8 cellular contexts compared by ENCODE assay signal in the genomic region with DNA sequence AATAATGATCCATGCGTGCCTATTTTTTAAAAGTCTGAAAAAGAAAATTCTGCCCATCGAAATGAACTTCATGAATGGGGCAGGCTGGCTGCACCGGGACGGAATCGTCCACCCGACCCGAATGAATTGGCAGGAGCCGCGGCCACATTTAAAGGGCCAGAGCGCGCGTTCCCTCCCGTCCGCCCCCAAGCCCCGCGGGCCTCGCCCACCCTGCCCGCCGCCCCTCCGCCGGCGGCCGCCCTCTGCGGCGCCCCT. TPM values are rescaled to one million over a fixed set of nuclear protein-coding genes. Genes with fewer than 3 reads are reported as not detected.
DNase-seq lines count a peak whose midpoint lies in the region; ATAC-seq, FAIRE-seq and TF ChIP-seq lines count a peak whose summit lies in the region.

No MANE protein-coding gene starts in this region.

- TF ChIP-seq RAD21 in GM12878 (IDR thresholded peaks at IDR 0.05; ENCODE audit: insufficient read depth, low read depth, low read length), result no peak

- no peak for FAIRE-seq in GM12878 (lab: Jason Lieb, UNC)

- peaks cover 8% of the 10 kb centered on the region; the same call in 1 of the 2 replicates for H3K4me1 ChIP-seq in GM12878 (ENCODE audit: control insufficient read depth, insufficient read depth, low read length)
- peaks cover 19% of the 10 kb centered on the region for H3K4me1 ChIP-seq in mesodermal cell (ENCODE audit: control insufficient read depth, insufficient read depth, low read length, poor library complexity, severe bottlenecking)

- no peak for TF ChIP-seq POLR2A in GM12878 (IDR thresholded peaks at IDR 0.05; ENCODE audit: low read depth, low read length)

- H3K36me3 ChIP-seq in GM12878 (ENCODE audit: control insufficient read depth in 2 of 2, insufficient read depth in 2 of 2, low read length in 1 of 2) (no peaks in the 10 kb centered on the region), mesodermal cell (ENCODE audit: control insufficient read depth, insufficient read depth, low read length) (peaks cover 24% of the 10 kb centered on the region)

- POLR2A ChIA-PET in GM12878 (lab: Charles Lee), result interaction anchor here (1.0 kb wide), 1 partner anchor 12 kb away, joined by 4 read pairs; no protein-coding TSS in a partner anchor

- peaks cover 36% of the 10 kb centered on the region for H3K36me3 Mint-ChIP-seq in activated CD8-positive, alpha-beta memory T cell treated with anti-CD3 and anti-CD28 coated beads, Interleukin-2, amount 10 ng/mL, durations not matched to agents 7 days and 5 days

- no peak for DNase-seq in activated CD8-positive, alpha-beta memory T cell treated with anti-CD3 and anti-CD28 coated beads, Interleukin-2, amount 10 ng/mL, durations not matched to agents 7 days and 5 days
- DNase-seq in activated CD8-positive, alpha-beta memory T cell treated with anti-CD3 and anti-CD28 coated beads for 24 hours, result no peak
- DNase-seq in GM12878 (ENCODE audit: low read depth, low spot score) (no peak), SHP77 (lab: John Stamatoyannopoulos, UW) (no peak), NCI-H2196 treated with DMSO at 0.1 percent for 48 hours (lab: John Stamatoyannopoulos, UW; ENCODE audit: unreplicated experiment) (no peak), GOT3 (lab: John Stamatoyannopoulos, UW) (no peak)

- CTCF ChIA-PET in activated CD8-positive, alpha-beta memory T cell treated with anti-CD3 and anti-CD28 coated beads, Interleukin-2, amount 10 ng/mL, durations not matched to agents 7 days and 5 days (lab: Charles Lee), result interaction anchor here (0.7 kb wide), 1 partner anchor 320 kb away, joined by 3 read pairs; no protein-coding TSS in a partner anchor
- CTCF ChIA-PET in GM12878 (lab: Yijun Ruan, JAX), result interaction anchor here (1.2 kb wide), 1 partner anchor 305 kb away, joined by 3 read pairs; no protein-coding TSS in a partner anchor

- peak overlapping the region; percentile 91 for H3K4me3 Mint-ChIP-seq in activated CD8-positive, alpha-beta memory T cell treated with anti-CD3 and anti-CD28 coated beads, Interleukin-2, amount 10 ng/mL, durations not matched to agents 7 days and 5 days

- intact Hi-C loops in GM12878 (cut with micrococcal nuclease; ENCODE audit: unreplicated experiment), result loop anchor here (5.0 to 10.0 kb wide), 4 partner anchors 182 to 1251 kb away; no protein-coding TSS in a partner anchor

- H3K27me3 ChIP-seq in GM12878 (replicated peaks in 1 of 2; ENCODE audit: control insufficient read depth in 2 of 2, insufficient read depth in 2 of 2, low read length in 1 of 2), result peaks cover 9% of the 10 kb centered on the region in 2 experiments

- peak overlapping the region; percentile 86 for H3K4me2 ChIP-seq in GM12878 (ENCODE audit: control insufficient read depth, insufficient read depth)

- no peak overlapping the region for H3K9ac ChIP-seq in GM12878 (ENCODE audit: control insufficient read depth, insufficient read depth, low read length)

- H3K9me3 Mint-ChIP-seq in activated CD8-positive, alpha-beta memory T cell treated with anti-CD3 and anti-CD28 coated beads, Interleukin-2, amount 10 ng/mL, durations not matched to agents 7 days and 5 days (ENCODE audit: low read depth), result no peaks in the 10 kb centered on the region

- peaks cover 18% of the 10 kb centered on the region for H3K27me3 Mint-ChIP-seq in activated CD8-positive, alpha-beta memory T cell treated with anti-CD3 and anti-CD28 coated beads, Interleukin-2, amount 10 ng/mL, durations not matched to agents 7 days and 5 days

- H3K79me2 ChIP-seq in GM12878 (ENCODE audit: control insufficient read depth, insufficient read depth, low read length), result no peaks in the 10 kb centered on the region

- SMC1A ChIA-PET in GM12878 (lab: Charles Lee; ENCODE audit: uncharacterized antibody, unreplicated experiment), result no interaction called here

- H3K4me3 ChIP-seq in GM12878, result peak overlapping the region; percentile 54
- peak overlapping the region; percentile 84 for H3K4me3 ChIP-seq in mesodermal cell (ENCODE audit: extremely low read depth, insufficient read depth, low read length, poor library complexity, severe bottlenecking)

- no peak for TF ChIP-seq EP300 in GM12878 (IDR thresholded peaks at IDR 0.05; ENCODE audit: borderline replicate concordance in 1 of 2, control insufficient read depth in 1 of 2, low read depth in 2 of 2, low read length in 2 of 2)

- no peak overlapping the region for H3K27ac ChIP-seq in GM12878 (ENCODE audit: control insufficient read depth, insufficient read depth)
- H3K27ac ChIP-seq in mesodermal cell (ENCODE audit: low read depth, low read length, severe bottlenecking), result peak overlapping the region; percentile 93

- RAD21 ChIA-PET in GM12878 (lab: Charles Lee; ENCODE audit: unreplicated experiment), result no interaction called here

- in situ Hi-C loops in GM12878 (cut with MboI), result no loop called here

- peaks cover 37% of the 10 kb centered on the region for H3K4me1 Mint-ChIP-seq in activated CD8-positive, alpha-beta memory T cell treated with anti-CD3 and anti-CD28 coated beads, Interleukin-2, amount 10 ng/mL, durations not matched to agents 7 days and 5 days

- no peak for TF ChIP-seq CTCF in GM12878 (IDR thresholded peaks at IDR 0.05 in 2 of 3, conservative IDR thresholded peaks at IDR 0.05 in 1 of 3; ENCODE audit: control insufficient read depth in 2 of 3, extremely low read depth in 1 of 3, insufficient read depth in 1 of 3, low read depth in 3 of 3, low read length in 3 of 3)

- BruUV-seq in GM12878 (replicated peaks; lab: Mats Ljungman, UMichigan), result no TSS peak

- ATAC-seq in activated CD8-positive, alpha-beta memory T cell treated with anti-CD3 and anti-CD28 coated beads, Interleukin-2, amount 10 ng/mL, durations not matched to agents 7 days and 5 days, result no peak
- ATAC-seq in HG03108 (IDR thresholded peaks at IDR 0.05; ENCODE audit: unreplicated experiment), result peak; percentile 3
- ATAC-seq in GM12878, result peak; percentile 11

- H3K27ac Mint-ChIP-seq in activated CD8-positive, alpha-beta memory T cell treated with anti-CD3 and anti-CD28 coated beads, Interleukin-2, amount 10 ng/mL, durations not matched to agents 7 days and 5 days, result peak overlapping the region; percentile 94

- H2AFZ ChIP-seq in GM12878 (ENCODE audit: control insufficient read depth, low read depth, low read length), result peak overlapping the region; percentile 54; the same call in 1 of the 2 replicates

- no peaks in the 10 kb centered on the region for H3K9me3 ChIP-seq in GM12878 (replicated peaks; ENCODE audit: control insufficient read depth, insufficient read depth, low read length)
- H3K9me3 ChIP-seq in mesodermal cell (ENCODE audit: control insufficient read depth, low read length), result no peaks in the 10 kb centered on the region

- no peaks in the 10 kb centered on the region for H4K20me1 ChIP-seq in GM12878 (ENCODE audit: control insufficient read depth, insufficient read depth)

- 20% methylated on average over 12 of the region's 25 CpGs for WGBS in GM12878 (ENCODE audit: insufficient coverage, insufficient replicate concordance, low lambda C conversion rate, missing lambda C conversion rate)
- 0% methylated on average over 7 to 8 of the region's 25 CpGs for WGBS in mesodermal cell (ENCODE audit: insufficient coverage in 2 of 2), 2 experiments

TF ChIP-seq in GM12878, 131 proteins besides CTCF, POLR2A, EP300 and RAD21:
- no peak for TF ChIP-seq RELB (IDR thresholded peaks at IDR 0.05; ENCODE audit: low read depth)
- TF ChIP-seq, protein P1, sequence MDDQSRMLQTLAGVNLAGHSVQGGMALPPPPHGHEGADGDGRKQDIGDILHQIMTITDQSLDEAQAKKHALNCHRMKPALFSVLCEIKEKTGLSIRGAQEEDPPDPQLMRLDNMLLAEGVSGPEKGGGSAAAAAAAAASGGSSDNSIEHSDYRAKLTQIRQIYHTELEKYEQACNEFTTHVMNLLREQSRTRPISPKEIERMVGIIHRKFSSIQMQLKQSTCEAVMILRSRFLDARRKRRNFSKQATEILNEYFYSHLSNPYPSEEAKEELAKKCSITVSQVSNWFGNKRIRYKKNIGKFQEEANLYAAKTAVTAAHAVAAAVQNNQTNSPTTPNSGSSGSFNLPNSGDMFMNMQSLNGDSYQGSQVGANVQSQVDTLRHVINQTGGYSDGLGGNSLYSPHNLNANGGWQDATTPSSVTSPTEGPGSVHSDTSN (IDR thresholded peaks at IDR 0.05; ENCODE audit: insufficient replicate concordance, low read depth, low read length), result no peak

RNA-seq across cellular contexts. Expression of gene GATA3, which starts 0.3 kb away (rescaled TPM):
- 10 to 100 TPM; 61.5 to 83.4 TPM for total RNA-seq in activated CD8-positive, alpha-beta memory T cell treated with anti-CD3 and anti-CD28 coated beads, Interleukin-2, amount 10 ng/mL, durations not matched to agents 7 days and 5 days
- 4.2 and 4.7 TPM in 2 replicates for total RNA-seq in GM12878 (2013; cell fraction: nucleolus; rRNA removed)
- total RNA-seq in GM12878 (2014; rRNA removed) (0.05 and 0.40 TPM in 2 replicates), GM12878 (2014; rRNA removed; fragmentation: Illumina TruSeq; extraction: Trizol) (0.14 and 0.18 TPM in 2 replicates), GM12878 (2021) (0.64 and 0.80 TPM in 2 replicates)
- polyA plus RNA-seq in GM12878 (2011; ENCODE audit: low read depth), result 0.39 TPM
- polyA plus RNA-seq in GM12878 (2011; rRNA removed) (0.33 and 0.52 TPM in 2 replicates), GM12878 (2014; fragmentation: Illumina TruSeq; extraction: Trizol) (0.15 and 0.25 TPM in 2 replicates), GM12878 (2014; fragmentation: Nextera tagmentation; extraction: Ambion mirVana) (under 1 TPM; 0.19 to 0.33 TPM), GM12878 (2014; rRNA removed) (0.08 TPM in 2 replicates), GM12878 (2016; fragmentation: Nextera tagmentation; extraction: Ambion mirVana) (under 1 TPM; 0.25 to 0.67 TPM)
- polyA plus RNA-seq in GM12878 (2011; cell fraction: cytosol; rRNA removed), result 0.20 and 0.33 TPM in 2 replicates
- 1.3 TPM in 2 replicates for polyA plus RNA-seq in GM12878 (2011; cell fraction: nucleus; rRNA removed)
- polyA plus RNA-seq in GM12878 (2012), result 0.77 and 0.96 TPM in 2 replicates
- 0.15 and 0.46 TPM in 2 replicates for polyA minus RNA-seq in GM12878 (2011; rRNA and poly(A)+ RNA removed)
- polyA minus RNA-seq in GM12878 (2011; cell fraction: cytosol; rRNA and poly(A)+ RNA removed), result 0.80 TPM in 1 of 2 replicates, not detected in the other
- polyA minus RNA-seq in GM12878 (2011; cell fraction: nucleus; rRNA and poly(A)+ RNA removed), result 0.60 and 1.1 TPM in 2 replicates
- 41.5 TPM for polyA plus RNA-seq in mesodermal cell (2013, experiment 1 of 2)
- 28.9 TPM for polyA plus RNA-seq in mesodermal cell (2013, experiment 2 of 2)

Comparison
In these comparisons a context has a peak if more than half of its experiments do, and no peak if none do; other contexts are left out.
1. RNA of gene GATA3, which starts 0.3 kb away (total RNA-seq): 61.5 to 83.4 TPM in activated CD8-positive, alpha-beta memory T cell treated with anti-CD3 and anti-CD28 coated beads, Interleukin-2, amount 10 ng/mL, durations not matched to agents 7 days and 5 days; 0.05 to 4.7 TPM in GM12878; every median in the first group is over 10 times any median in the second.